Comparison of ENCODE assay signal across 10 cellular contexts in the genomic region with DNA sequence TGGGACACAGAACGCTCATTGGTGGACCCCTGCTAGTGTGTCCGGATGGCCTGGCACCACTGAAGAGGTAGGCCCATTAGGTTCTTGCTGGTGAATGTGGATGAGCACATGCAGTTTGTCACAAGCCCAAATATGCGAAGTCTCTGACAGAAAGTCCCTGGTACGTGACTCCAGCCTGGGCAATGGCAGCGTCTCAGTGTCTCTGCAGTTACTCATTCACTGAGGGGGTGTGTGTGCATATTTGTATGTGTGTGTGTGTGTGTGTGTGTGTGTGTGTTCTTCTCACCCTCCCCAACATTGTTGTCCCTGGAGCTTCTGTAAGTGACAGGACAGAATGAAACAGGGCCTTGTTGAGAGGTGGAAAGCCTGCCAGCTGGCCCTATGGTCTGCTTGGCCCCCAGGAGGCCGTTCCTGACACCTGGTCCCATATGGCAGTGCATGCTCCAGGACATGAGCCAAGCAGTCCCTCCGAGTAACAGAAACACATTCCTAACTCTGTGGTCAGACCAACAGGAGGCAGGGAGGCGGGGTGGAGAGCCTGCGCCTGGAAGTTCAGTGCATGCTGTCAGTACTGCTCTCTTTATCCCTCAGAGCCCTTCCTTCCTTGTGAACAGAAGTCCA.
A peak's percentile ranks its signal among the peaks of the same experiment; 100 is the strongest.
DNase-seq lines count a peak whose midpoint lies in the region; ATAC-seq and TF ChIP-seq lines count a peak whose summit lies in the region.
"Had no signal": no experiment of that assay in that cellular context is flagged by ENCODE, and none has a peak within 500 bp of the region (broad histone marks: within the 10 kb centered on the region; RNA-seq: fewer than 3 reads in every experiment).

No MANE protein-coding gene starts in this region.

- H3K36me3 Mint-ChIP-seq in mesothelial cell of epicardium (no peaks in the 10 kb centered on the region), CD14-positive monocyte (no peaks in the 10 kb centered on the region)
- H3K36me3 Mint-ChIP-seq in activated CD4-positive, alpha-beta memory T cell treated with anti-CD3 and anti-CD28 coated beads, Interleukin-2, amount 10 ng/mL, durations not matched to agents 7 days and 5 days (ENCODE audit: low read depth) = no peaks in the 10 kb centered on the region

- DNase-seq in AG09319 (ENCODE audit: extremely low read depth, low read depth) (peak; percentile 86), NCI-H226 (peak; percentile 85), dermis blood vessel endothelial cell (peak; percentile 82), mesothelial cell of epicardium (ENCODE audit: low spot score in 2 of 2, unreplicated experiment in 2 of 2) (peak in 1 of 2 experiments; percentile 44), CD14-positive monocyte (ENCODE audit: low spot score) (no peak)
- DNase-seq in activated CD4-positive, alpha-beta memory T cell treated with anti-CD3 and anti-CD28 coated beads, Interleukin-2, amount 10 ng/mL, durations not matched to agents 7 days and 5 days = no peak
- no peak for DNase-seq in stimulated activated CD4-positive, alpha-beta T cell treated with anti-CD3 and anti-CD28 coated beads, Interleukin-4, amount 100 ng/mL, for 4 hours
- DNase-seq: DND-41, NCI-H1930 had no signal

- TF ChIP-seq CTCF in AG09319 (IDR thresholded peaks at IDR 0.05; ENCODE audit: low read depth, low read length) (peak; percentile 5), mesothelial cell of epicardium (IDR thresholded peaks at IDR 0.05; ENCODE audit: unreplicated experiment) (no peak), CD14-positive monocyte (IDR thresholded peaks at IDR 0.05) (no peak)

- H3K9me3 Mint-ChIP-seq in mesothelial cell of epicardium (no peaks in the 10 kb centered on the region), CD14-positive monocyte (no peaks in the 10 kb centered on the region)
- H3K9me3 Mint-ChIP-seq in activated CD4-positive, alpha-beta memory T cell treated with anti-CD3 and anti-CD28 coated beads, Interleukin-2, amount 10 ng/mL, durations not matched to agents 7 days and 5 days = no peaks in the 10 kb centered on the region

- H3K4me3 Mint-ChIP-seq in mesothelial cell of epicardium = no peak overlapping the region
- no peak overlapping the region for H3K4me3 Mint-ChIP-seq in activated CD4-positive, alpha-beta memory T cell treated with anti-CD3 and anti-CD28 coated beads, Interleukin-2, amount 10 ng/mL, durations not matched to agents 7 days and 5 days
- no peak overlapping the region for H3K4me3 Mint-ChIP-seq in CD14-positive monocyte

- POLR2A ChIA-PET in activated CD4-positive, alpha-beta memory T cell treated with anti-CD3 and anti-CD28 coated beads, Interleukin-2, amount 10 ng/mL, durations not matched to agents 7 days and 5 days (lab: Charles Lee) = no interaction called here

- H3K27ac Mint-ChIP-seq in mesothelial cell of epicardium = peak overlapping the region; percentile 7
- no peak overlapping the region for H3K27ac Mint-ChIP-seq in activated CD4-positive, alpha-beta memory T cell treated with anti-CD3 and anti-CD28 coated beads, Interleukin-2, amount 10 ng/mL, durations not matched to agents 7 days and 5 days
- H3K27ac Mint-ChIP-seq in CD14-positive monocyte = peak overlapping the region in 1 of 7 donors; percentile 11

- H3K27me3 Mint-ChIP-seq in mesothelial cell of epicardium (ENCODE audit: low read depth) (no peaks in the 10 kb centered on the region), CD14-positive monocyte (ENCODE audit: low read depth in 3 of 3) (peaks cover 0 to 2% (median 0%) of the 10 kb centered on the region in 3 donors)
- peaks cover 2% of the 10 kb centered on the region for H3K27me3 Mint-ChIP-seq in activated CD4-positive, alpha-beta memory T cell treated with anti-CD3 and anti-CD28 coated beads, Interleukin-2, amount 10 ng/mL, durations not matched to agents 7 days and 5 days

- intact Hi-C loops in CD14-positive monocyte (cut with micrococcal nuclease) = loop anchor here in 1 of 2 donors (5.0 kb wide), 1 partner anchor 233 kb away; no protein-coding TSS in a partner anchor

- CTCF ChIA-PET in activated CD4-positive, alpha-beta memory T cell treated with anti-CD3 and anti-CD28 coated beads, Interleukin-2, amount 10 ng/mL, durations not matched to agents 7 days and 5 days (lab: Charles Lee) = no interaction called here

- no peak for ATAC-seq in HG03139 (IDR thresholded peaks at IDR 0.05; ENCODE audit: unreplicated experiment)

- H3K4me1 Mint-ChIP-seq in mesothelial cell of epicardium (peaks cover 10% of the 10 kb centered on the region), CD14-positive monocyte (peaks cover 26% of the 10 kb centered on the region)
- H3K4me1 Mint-ChIP-seq in activated CD4-positive, alpha-beta memory T cell treated with anti-CD3 and anti-CD28 coated beads, Interleukin-2, amount 10 ng/mL, durations not matched to agents 7 days and 5 days = peaks cover 6% of the 10 kb centered on the region

Comparison
In these comparisons a context has a peak if more than half of its experiments do, and no peak if none do; other contexts are left out.
1. DNase-seq: peak in AG09319 (single experiment), NCI-H226 (single experiment) and dermis blood vessel endothelial cell (single experiment); none in activated CD4-positive, alpha-beta memory T cell treated with anti-CD3 and anti-CD28 coated beads, Interleukin-2, amount 10 ng/mL, durations not matched to agents 7 days and 5 days (single experiment), stimulated activated CD4-positive, alpha-beta T cell treated with anti-CD3 and anti-CD28 coated beads, Interleukin-4, amount 100 ng/mL, for 4 hours (0 of 2) and CD14-positive monocyte (single experiment).